ENCODE assay signal across 8 cellular contexts in the genomic region with DNA sequence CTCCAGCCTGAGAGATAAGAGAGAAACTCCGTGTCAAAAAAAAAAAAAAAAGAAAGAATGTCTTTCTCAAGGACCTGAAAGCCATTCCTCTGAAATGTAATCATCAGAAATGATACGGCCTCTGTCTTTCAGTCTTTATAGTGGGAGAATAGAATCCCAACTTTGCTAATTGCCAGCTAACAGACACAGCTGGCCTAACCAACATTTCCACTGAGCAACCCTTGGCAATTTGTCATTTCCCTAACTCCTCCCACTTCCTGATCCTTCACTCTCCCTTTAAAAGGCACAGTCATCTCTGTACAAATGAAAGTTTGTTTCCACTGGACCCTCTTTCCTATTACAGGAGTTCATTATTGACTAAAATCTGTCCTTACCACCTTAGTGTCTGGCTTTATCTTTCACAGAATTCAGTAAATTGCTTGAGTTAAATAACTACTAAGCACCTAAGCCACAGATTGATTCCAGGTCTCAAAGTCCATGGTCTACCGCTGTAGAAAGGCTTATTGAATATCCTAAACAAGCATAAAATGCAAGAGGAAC. TPM values are rescaled to one million over a fixed set of nuclear protein-coding genes. Genes with fewer than 3 reads are reported as not detected.
A peak's percentile ranks its signal among the peaks of the same experiment; 100 is the strongest.
DNase-seq lines count a peak whose midpoint lies in the region; ATAC-seq, FAIRE-seq and TF ChIP-seq lines count a peak whose summit lies in the region.

No MANE protein-coding gene starts in this region.

- H3K4me1 Mint-ChIP-seq in activated T-helper 17 cell treated with anti-CD3 and anti-CD28 coated beads, Interleukin-2, amount 50 U/mL, for 72 hours = peaks cover 11% of the 10 kb centered on the region

- peak; percentile 46 for ATAC-seq in activated T-helper 17 cell treated with anti-CD3 and anti-CD28 coated beads, Interleukin-2, amount 50 U/mL, for 72 hours (replicated peaks)
- ATAC-seq in GM18907 (IDR thresholded peaks at IDR 0.05; ENCODE audit: unreplicated experiment) (no peak), HG02588 (IDR thresholded peaks at IDR 0.05; ENCODE audit: unreplicated experiment) (no peak)

- H3K36me3 Mint-ChIP-seq in activated T-helper 17 cell treated with anti-CD3 and anti-CD28 coated beads, Interleukin-2, amount 50 U/mL, for 72 hours (ENCODE audit: low read depth) = peaks cover 5% of the 10 kb centered on the region

- H3K4me3 ChIP-seq in Jurkat, Clone E6-1 (ENCODE audit: low read length) = no peak overlapping the region

- H3K27ac Mint-ChIP-seq in activated T-helper 17 cell treated with anti-CD3 and anti-CD28 coated beads, Interleukin-2, amount 50 U/mL, for 72 hours = peak overlapping the region; percentile 64

- CTCF ChIA-PET in HEK293T (lab: Yijun Ruan, JAX) = no interaction called here

- H3K9me3 Mint-ChIP-seq in activated T-helper 17 cell treated with anti-CD3 and anti-CD28 coated beads, Interleukin-2, amount 50 U/mL, for 72 hours = no peaks in the 10 kb centered on the region

- FAIRE-seq in GM19239 (lab: Jason Lieb, UNC) = no peak

- no peaks in the 10 kb centered on the region for H3K27me3 Mint-ChIP-seq in activated T-helper 17 cell treated with anti-CD3 and anti-CD28 coated beads, Interleukin-2, amount 50 U/mL, for 72 hours

- POLR2A ChIA-PET in HEK293T (lab: Yijun Ruan, JAX) = no interaction called here

- peak overlapping the region; percentile 12 for H3K4me3 Mint-ChIP-seq in activated T-helper 17 cell treated with anti-CD3 and anti-CD28 coated beads, Interleukin-2, amount 50 U/mL, for 72 hours

- peak; percentile 77 for DNase-seq in EH (ENCODE audit: low read depth)
- peak; percentile 51 for DNase-seq in Jurkat, Clone E6-1 (ENCODE audit: low read depth, low spot score)
- DNase-seq in kidney tubule cell (ENCODE audit: low spot score) = peak; percentile 45
- no peak for DNase-seq in HEK293T (ENCODE audit: extremely low spot score)
- no peak for DNase-seq in GM19239 (ENCODE audit: insufficient read length, low spot score)

TF ChIP-seq in HEK293T, 16 proteins besides CTCF, POLR2A, EP300 and RAD21:
- TF ChIP-seq ARNT (IDR thresholded peaks at IDR 0.05) (no peak), BHLHE40 (IDR thresholded peaks at IDR 0.05; ENCODE audit: borderline replicate concordance) (no peak), FOXK2 (IDR thresholded peaks at IDR 0.05) (no peak), NFRKB (IDR thresholded peaks at IDR 0.05) (no peak), L3MBTL2 (conservative IDR thresholded peaks at IDR 0.05) (no peak), FOXA1 (IDR thresholded peaks at IDR 0.05) (no peak), ZNF384 (IDR thresholded peaks at IDR 0.05) (no peak), LEF1 (IDR thresholded peaks at IDR 0.05; ENCODE audit: borderline replicate concordance) (no peak), SUZ12 (IDR thresholded peaks at IDR 0.05) (no peak), CTBP1 (IDR thresholded peaks at IDR 0.05; ENCODE audit: borderline replicate concordance) (no peak), FOXM1 (IDR thresholded peaks at IDR 0.05; ENCODE audit: borderline replicate concordance) (no peak), SP1 (IDR thresholded peaks at IDR 0.05) (no peak), PKNOX1 (IDR thresholded peaks at IDR 0.05) (no peak), HDGF (IDR thresholded peaks at IDR 0.05; ENCODE audit: borderline replicate concordance) (no peak), ELF4 (IDR thresholded peaks at IDR 0.05) (no peak), TARDBP (IDR thresholded peaks at IDR 0.05) (no peak)

RNA-seq across cellular contexts. Expression of gene CBR1, which starts 4.3 kb away (rescaled TPM):
- polyA plus RNA-seq in Jurkat, Clone E6-1 (2012; ENCODE audit: insufficient read depth, insufficient read length) = not detected
- 10 to 100 TPM; 21.8 to 63.9 TPM for total RNA-seq in activated T-helper 17 cell treated with anti-CD3 and anti-CD28 coated beads, Interleukin-2, amount 50 U/mL, for 72 hours

RNA-seq across cellular contexts. Expression of gene SETD4, which starts 5.2 kb away (rescaled TPM):
- polyA plus RNA-seq in Jurkat, Clone E6-1 (2012; ENCODE audit: insufficient read depth, insufficient read length) = 14.8 TPM
- total RNA-seq in activated T-helper 17 cell treated with anti-CD3 and anti-CD28 coated beads, Interleukin-2, amount 50 U/mL, for 72 hours = 10 to 100 TPM; 12.0 to 21.5 TPM

Comparison
In these comparisons a context has a peak if more than half of its experiments do, and no peak if none do; other contexts are left out.
1. DNase-seq: peak in EH (single experiment), Jurkat, Clone E6-1 (single experiment) and kidney tubule cell (single experiment); none in HEK293T (single experiment) and GM19239 (single experiment).